In the genomic region with DNA sequence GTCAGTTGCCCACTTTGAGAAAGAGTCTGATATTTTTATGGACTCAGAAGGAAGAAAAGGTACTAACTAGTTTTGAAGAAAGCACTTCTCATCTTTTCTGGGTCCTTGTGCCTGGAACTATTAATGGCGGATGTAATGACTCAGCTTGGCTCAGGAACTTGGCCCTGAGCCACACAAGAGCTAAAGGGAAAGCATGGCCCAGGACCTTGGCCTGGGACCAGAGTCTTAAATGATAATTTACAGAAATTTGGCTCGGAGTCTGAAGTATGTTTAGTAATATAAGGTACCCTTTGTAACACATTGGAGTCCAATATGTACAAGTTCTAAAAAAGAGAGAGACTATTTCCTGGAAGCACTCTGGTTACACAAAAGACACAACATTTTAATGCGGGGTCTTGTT, we compare ENCODE assay signal across 15 cellular contexts. TPM values are rescaled to one million over a fixed set of nuclear protein-coding genes. Genes with fewer than 3 reads are reported as not detected.
"Had no signal": no experiment of that assay in that cellular context is flagged by ENCODE, and none has a peak within 500 bp of the region (broad histone marks: within the 10 kb centered on the region; RNA-seq: fewer than 3 reads in every experiment).

No MANE protein-coding gene starts in this region.

RNA-seq across cellular contexts. Expression of gene CDY2B, which starts 4.6 kb away (rescaled TPM):
- total RNA-seq: activated B cell treated with CpG ODN at 0.5 μM for 24 hours; activated CD4-positive, alpha-beta memory T cell treated with anti-CD3 and anti-CD28 coated beads for 36 hours; activated CD4-positive, alpha-beta memory T cell treated with anti-CD3 and anti-CD28 coated beads, Interleukin-2, amount 10 ng/mL, durations not matched to agents 7 days and 5 days; activated CD4-positive, alpha-beta T cell treated with anti-CD3 and anti-CD28 coated beads for 36 hours; activated CD4-positive, alpha-beta T cell treated with anti-CD3 and anti-CD28 coated beads, Interleukin-2, amount 10 ng/mL, durations not matched to agents 24 days and 14 days; activated CD4-positive, alpha-beta T cell treated with anti-CD3 and anti-CD28 coated beads, Interleukin-2, amount 10 ng/mL, durations not matched to agents 7 days and 5 days; activated CD8-positive, alpha-beta memory T cell treated with anti-CD3 and anti-CD28 coated beads for 36 hours; activated CD8-positive, alpha-beta memory T cell treated with anti-CD3 and anti-CD28 coated beads, Interleukin-2, amount 10 ng/mL, durations not matched to agents 7 days and 5 days; activated CD8-positive, alpha-beta T cell treated with anti-CD3 and anti-CD28 coated beads for 36 hours; activated CD8-positive, alpha-beta T cell treated with anti-CD3 and anti-CD28 coated beads, Interleukin-2, amount 10 ng/mL, durations not matched to agents 7 days and 5 days; T-cell; T-helper 1 cell treated with Interleukin-12 subunit alpha and Interleukin-12 subunit beta and Interleukin-4 antibody, amounts not matched to agents 30 ng/mL and 1 ng/mL, for 36 hours; T-helper 17 cell; T-helper 2 cell treated with Interferon-gamma antibody and Interleukin-4, amounts not matched to agents 100 ng/mL and 5 ng/mL, for 36 hours; WTC11 had no signal
